ENCODE assay signal across 1 cellular context in the genomic region with DNA sequence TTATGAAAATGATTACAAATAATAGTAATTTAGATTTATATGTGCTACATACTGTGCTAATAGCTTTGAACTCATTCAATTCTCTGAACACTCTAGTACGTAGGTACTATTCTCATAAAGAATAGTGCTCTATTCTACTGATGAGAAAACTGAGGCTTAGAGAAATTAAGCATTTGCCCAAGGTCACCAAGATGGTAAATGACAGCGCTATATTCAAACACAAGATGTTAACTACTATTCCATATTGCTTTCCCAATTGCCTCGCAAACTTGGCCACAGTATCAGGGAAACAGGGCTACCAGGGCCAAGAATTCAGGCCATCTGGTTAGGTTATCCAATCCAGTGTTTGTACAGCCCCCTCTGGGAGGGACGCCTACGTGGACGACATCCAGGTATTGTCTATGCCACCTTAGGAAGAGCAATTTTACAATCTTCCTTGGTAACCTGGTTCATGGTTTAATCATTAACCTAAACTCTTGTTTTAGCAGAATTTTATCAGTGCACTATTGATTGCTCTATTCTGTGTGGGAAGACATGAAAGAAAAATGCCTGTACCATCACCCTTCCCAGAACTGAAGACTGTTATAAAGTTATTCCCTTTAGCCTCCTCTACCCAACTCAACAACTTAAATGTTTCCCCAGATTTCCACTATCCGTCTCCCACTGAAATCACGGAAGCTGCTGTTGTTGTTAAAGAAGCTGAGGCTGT.
TF ChIP-seq lines count a peak whose summit lies in the region.

No MANE protein-coding gene starts in this region.

TF ChIP-seq in GM23338, 12 proteins besides CTCF, POLR2A, EP300 and RAD21:
- TF ChIP-seq, protein P1, sequence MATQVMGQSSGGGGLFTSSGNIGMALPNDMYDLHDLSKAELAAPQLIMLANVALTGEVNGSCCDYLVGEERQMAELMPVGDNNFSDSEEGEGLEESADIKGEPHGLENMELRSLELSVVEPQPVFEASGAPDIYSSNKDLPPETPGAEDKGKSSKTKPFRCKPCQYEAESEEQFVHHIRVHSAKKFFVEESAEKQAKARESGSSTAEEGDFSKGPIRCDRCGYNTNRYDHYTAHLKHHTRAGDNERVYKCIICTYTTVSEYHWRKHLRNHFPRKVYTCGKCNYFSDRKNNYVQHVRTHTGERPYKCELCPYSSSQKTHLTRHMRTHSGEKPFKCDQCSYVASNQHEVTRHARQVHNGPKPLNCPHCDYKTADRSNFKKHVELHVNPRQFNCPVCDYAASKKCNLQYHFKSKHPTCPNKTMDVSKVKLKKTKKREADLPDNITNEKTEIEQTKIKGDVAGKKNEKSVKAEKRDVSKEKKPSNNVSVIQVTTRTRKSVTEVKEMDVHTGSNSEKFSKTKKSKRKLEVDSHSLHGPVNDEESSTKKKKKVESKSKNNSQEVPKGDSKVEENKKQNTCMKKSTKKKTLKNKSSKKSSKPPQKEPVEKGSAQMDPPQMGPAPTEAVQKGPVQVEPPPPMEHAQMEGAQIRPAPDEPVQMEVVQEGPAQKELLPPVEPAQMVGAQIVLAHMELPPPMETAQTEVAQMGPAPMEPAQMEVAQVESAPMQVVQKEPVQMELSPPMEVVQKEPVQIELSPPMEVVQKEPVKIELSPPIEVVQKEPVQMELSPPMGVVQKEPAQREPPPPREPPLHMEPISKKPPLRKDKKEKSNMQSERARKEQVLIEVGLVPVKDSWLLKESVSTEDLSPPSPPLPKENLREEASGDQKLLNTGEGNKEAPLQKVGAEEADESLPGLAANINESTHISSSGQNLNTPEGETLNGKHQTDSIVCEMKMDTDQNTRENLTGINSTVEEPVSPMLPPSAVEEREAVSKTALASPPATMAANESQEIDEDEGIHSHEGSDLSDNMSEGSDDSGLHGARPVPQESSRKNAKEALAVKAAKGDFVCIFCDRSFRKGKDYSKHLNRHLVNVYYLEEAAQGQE (IDR thresholded peaks at IDR 0.05; ENCODE audit: unreplicated experiment) = no peak
- TF ChIP-seq POLR2AphosphoS5 (IDR thresholded peaks at IDR 0.05; ENCODE audit: low read depth) (no peak), EZH2phosphoT487 (IDR thresholded peaks at IDR 0.05; ENCODE audit: unreplicated experiment) (no peak), NANOG (IDR thresholded peaks at IDR 0.05; ENCODE audit: borderline replicate concordance) (no peak), STAT1 (IDR thresholded peaks at IDR 0.05; ENCODE audit: unreplicated experiment) (no peak), CREB1 (CRISPR knock-in tag; IDR thresholded peaks at IDR 0.05; ENCODE audit: low read depth) (no peak), JUNB (IDR thresholded peaks at IDR 0.05; ENCODE audit: unreplicated experiment) (no peak), ZNF114 (CRISPR knock-in tag; IDR thresholded peaks at IDR 0.05) (no peak), EZH2 (IDR thresholded peaks at IDR 0.05; ENCODE audit: low read depth, unreplicated experiment) (no peak)
- TF ChIP-seq, protein P2, sequence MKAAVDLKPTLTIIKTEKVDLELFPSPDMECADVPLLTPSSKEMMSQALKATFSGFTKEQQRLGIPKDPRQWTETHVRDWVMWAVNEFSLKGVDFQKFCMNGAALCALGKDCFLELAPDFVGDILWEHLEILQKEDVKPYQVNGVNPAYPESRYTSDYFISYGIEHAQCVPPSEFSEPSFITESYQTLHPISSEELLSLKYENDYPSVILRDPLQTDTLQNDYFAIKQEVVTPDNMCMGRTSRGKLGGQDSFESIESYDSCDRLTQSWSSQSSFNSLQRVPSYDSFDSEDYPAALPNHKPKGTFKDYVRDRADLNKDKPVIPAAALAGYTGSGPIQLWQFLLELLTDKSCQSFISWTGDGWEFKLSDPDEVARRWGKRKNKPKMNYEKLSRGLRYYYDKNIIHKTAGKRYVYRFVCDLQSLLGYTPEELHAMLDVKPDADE (IDR thresholded peaks at IDR 0.05) = no peak
